26 cellular contexts compared by ENCODE assay signal in genomic region chr12:128680555-128680954, GRCh38.
"Had no signal": no experiment of that assay in that cellular context is flagged by ENCODE, and none has a peak within 500 bp of the region (broad histone marks: within the 10 kb centered on the region; RNA-seq: fewer than 3 reads in every experiment).

No MANE protein-coding gene starts in this region.

- H3K4me2 ChIP-seq: hepatocyte had no signal

- H3K4me3 Mint-ChIP-seq: dendritic cell treated with granulocyte-macrophage colony-stimulating factor and Interleukin-4, amounts not matched to agents 40 ng/mL and 50 ng/mL, for 4 days; effector memory CD8-positive, alpha-beta T cell; endodermal cell; immature natural killer cell; mesothelial cell of epicardium had no signal

- FAIRE-seq: endothelial cell of umbilical vein, frontal cortex, kidney had no signal

- H3K36me3 ChIP-seq: colonic mucosa, esophagus muscularis mucosa, gastroesophageal sphincter, heart left ventricle, left ventricle myocardium inferior, lower lobe of right lung had no signal

- H3K27me3 ChIP-seq: colonic mucosa, esophagus muscularis mucosa, foreskin keratinocyte, gastroesophageal sphincter, heart left ventricle, hepatocyte had no signal

- H3K27me3 Mint-ChIP-seq: dendritic cell treated with granulocyte-macrophage colony-stimulating factor and Interleukin-4, amounts not matched to agents 40 ng/mL and 50 ng/mL, for 4 days; effector memory CD8-positive, alpha-beta T cell had no signal

- H3K27ac ChIP-seq: colonic mucosa, esophagus muscularis mucosa, foreskin keratinocyte, gastroesophageal sphincter, heart left ventricle, hepatocyte, left ventricle myocardium inferior, lower lobe of right lung had no signal

- DNase-seq: cerebellar nuclear complex; colonic mucosa; cortex of kidney; effector CD8-positive, alpha-beta T cell; effector memory CD8-positive, alpha-beta T cell; endodermal cell; foreskin keratinocyte; heart left ventricle; hypothalamus; immature natural killer cell; islet precursor cell; kidney; kidney glomerular epithelial cell; left colon; left ventricle myocardium inferior; lower lobe of right lung; mesenchymal stem cell; mucosa of descending colon had no signal

- H3K4me1 ChIP-seq: colonic mucosa, foreskin keratinocyte, heart left ventricle, left ventricle myocardium inferior, lower lobe of right lung had no signal

- H3K4me3 ChIP-seq: colonic mucosa, esophagus muscularis mucosa, gastroesophageal sphincter, heart left ventricle, hepatocyte, left ventricle myocardium inferior, lower lobe of right lung, mucosa of descending colon had no signal

- H3K4me1 Mint-ChIP-seq: endodermal cell, immature natural killer cell, mesothelial cell of epicardium had no signal

- H3K36me3 Mint-ChIP-seq: immature natural killer cell, mesothelial cell of epicardium had no signal

- H3K9me3 ChIP-seq: colonic mucosa, lower lobe of right lung, mucosa of descending colon had no signal

- H2AFZ ChIP-seq: hepatocyte had no signal

- H3K9me3 Mint-ChIP-seq: dendritic cell treated with granulocyte-macrophage colony-stimulating factor and Interleukin-4, amounts not matched to agents 40 ng/mL and 50 ng/mL, for 4 days; effector memory CD8-positive, alpha-beta T cell; immature natural killer cell had no signal

- H3K27ac Mint-ChIP-seq: dendritic cell treated with granulocyte-macrophage colony-stimulating factor and Interleukin-4, amounts not matched to agents 40 ng/mL and 50 ng/mL, for 4 days; endodermal cell; mesothelial cell of epicardium had no signal

- ATAC-seq: effector memory CD8-positive, alpha-beta T cell; foreskin keratinocyte; gastroesophageal sphincter; heart left ventricle; left colon; left lobe of liver; lower lobe of right lung; mucosa of descending colon had no signal

- H3K79me2 ChIP-seq: hepatocyte had no signal
